Comparison of ENCODE assay signal across 9 cellular contexts in genomic region chr12:7935464-7935772, GRCh38. TPM values are rescaled to one million over a fixed set of nuclear protein-coding genes. Genes with fewer than 3 reads are reported as not detected.
DNase-seq lines count a peak whose midpoint lies in the region; ATAC-seq and TF ChIP-seq lines count a peak whose summit lies in the region.
"Had no signal": no experiment of that assay in that cellular context is flagged by ENCODE, and none has a peak within 500 bp of the region (broad histone marks: within the 10 kb centered on the region; RNA-seq: fewer than 3 reads in every experiment).

No MANE protein-coding gene starts in this region.

- peak overlapping the region; percentile 69 for H4K8ac ChIP-seq in trophoblast cell (ENCODE audit: low read depth, low read length)

- no peak overlapping the region for H4K91ac ChIP-seq in trophoblast cell (ENCODE audit: low read depth, low read length)

- peak overlapping the region; percentile 60 for H3K4me2 ChIP-seq in trophoblast cell (ENCODE audit: low read length)

- H2AK5ac ChIP-seq in trophoblast cell (ENCODE audit: low read length) = no peak overlapping the region

- peaks cover 17% of the 10 kb centered on the region for H3K4me1 Mint-ChIP-seq in CD8-positive, alpha-beta T cell (ENCODE audit: low read depth)
- peaks cover 23% of the 10 kb centered on the region for H3K4me1 Mint-ChIP-seq in activated naive CD4-positive, alpha-beta T cell treated with anti-CD3 and anti-CD28 coated beads for 36 hours (ENCODE audit: low read depth)

- peak overlapping the region; percentile 50 for H3K9ac ChIP-seq in trophoblast cell (ENCODE audit: low read length)

- 18% methylated on average over 4 of the region's 4 CpGs for whole genome bisulfite sequencing in esophagus muscularis mucosa
- no CpG with 5 or more reads among the region's 4 CpGs for WGBS in trophoblast cell (ENCODE audit: extremely low coverage, insufficient coverage, insufficient read length)

- peaks cover 13% of the 10 kb centered on the region for H3K79me1 ChIP-seq in trophoblast cell (ENCODE audit: low read length)

- peak in 2 of 7 experiments; percentile 13 to 24 for DNase-seq in CD8-positive, alpha-beta T cell
- no peak for DNase-seq in MG63
- no peak for DNase-seq in esophagus muscularis mucosa (ENCODE audit: extremely low spot score)
- no peak for DNase-seq in trophoblast cell
- DNase-seq in activated naive CD4-positive, alpha-beta T cell treated with anti-CD3 and anti-CD28 coated beads for 36 hours = no peak
- no peak for DNase-seq in NCI-H1436 (lab: John Stamatoyannopoulos, UW)

- no peak for TF ChIP-seq CTCF in CD8-positive, alpha-beta T cell (IDR thresholded peaks at IDR 0.05)
- TF ChIP-seq CTCF in esophagus muscularis mucosa (IDR thresholded peaks at IDR 0.05) = no peak

- peak overlapping the region; percentile 76 for H3K4me3 ChIP-seq in CD8-positive, alpha-beta T cell (ENCODE audit: low read depth, low read length)
- peak overlapping the region; percentile 31 for H3K4me3 ChIP-seq in MG63
- peak overlapping the region; percentile 53 to 64 (median 58) for H3K4me3 ChIP-seq in esophagus muscularis mucosa
- peak overlapping the region; percentile 70 for H3K4me3 ChIP-seq in trophoblast cell (ENCODE audit: low read depth, low read length)

- peak overlapping the region; percentile 82 for H3K27ac ChIP-seq in CD8-positive, alpha-beta T cell (ENCODE audit: low read depth, low read length)
- H3K27ac ChIP-seq in esophagus muscularis mucosa (replicated peaks in 1 of 4) (peak overlapping the region; percentile 74 to 84 (median 83)), trophoblast cell (ENCODE audit: low read depth, low read length) (peak overlapping the region; percentile 83)

- no peak overlapping the region for H2AFZ ChIP-seq in trophoblast cell (ENCODE audit: insufficient read depth, low read length, poor library complexity)

- H3K4me3 Mint-ChIP-seq in CD8-positive, alpha-beta T cell = no peak overlapping the region
- H3K4me3 Mint-ChIP-seq in activated naive CD4-positive, alpha-beta T cell treated with anti-CD3 and anti-CD28 coated beads for 36 hours = no peak overlapping the region
- H3K4me3 Mint-ChIP-seq: naive B cell had no signal

- no peaks in the 10 kb centered on the region for H3K9me3 Mint-ChIP-seq in CD8-positive, alpha-beta T cell
- no peaks in the 10 kb centered on the region for H3K9me3 Mint-ChIP-seq in activated naive CD4-positive, alpha-beta T cell treated with anti-CD3 and anti-CD28 coated beads for 36 hours
- H3K9me3 Mint-ChIP-seq: naive B cell had no signal

- CTCF ChIA-PET in CD8-positive, alpha-beta T cell (lab: Charles Lee) = interaction anchor here (1.0 to 10.8 kb wide), 8 partner anchors 26 to 110 kb away, joined by 3 to 158 read pairs (median 4); no protein-coding TSS in a partner anchor
- CTCF ChIA-PET in activated naive CD4-positive, alpha-beta T cell treated with anti-CD3 and anti-CD28 coated beads for 36 hours (lab: Charles Lee) = interaction anchor here (0.6 to 6.6 kb wide), 6 partner anchors 18 to 143 kb away, joined by 3 to 114 read pairs (median 4); no protein-coding TSS in a partner anchor

- no peaks in the 10 kb centered on the region for H3K27me3 Mint-ChIP-seq in CD8-positive, alpha-beta T cell (ENCODE audit: low read depth)
- no peaks in the 10 kb centered on the region for H3K27me3 Mint-ChIP-seq in activated naive CD4-positive, alpha-beta T cell treated with anti-CD3 and anti-CD28 coated beads for 36 hours (ENCODE audit: low read depth)
- H3K27me3 Mint-ChIP-seq: naive B cell had no signal

- H2BK12ac ChIP-seq in trophoblast cell (ENCODE audit: low read length) = no peak overlapping the region

- peaks cover 22% of the 10 kb centered on the region for H3K79me2 ChIP-seq in trophoblast cell (ENCODE audit: control insufficient read depth, insufficient read depth, low read length, poor library complexity)

- peaks cover 27% of the 10 kb centered on the region for H3K36me3 ChIP-seq in CD8-positive, alpha-beta T cell (ENCODE audit: insufficient read depth, low read length)
- H3K36me3 ChIP-seq in MG63 (no peaks in the 10 kb centered on the region), esophagus muscularis mucosa (peaks cover 7 to 27% (median 26%) of the 10 kb centered on the region in 4 donors), trophoblast cell (ENCODE audit: control insufficient read depth in 1 of 2, insufficient read depth in 2 of 2, low read length in 2 of 2) (peaks cover 23 to 25% of the 10 kb centered on the region in 2 experiments)

- H3K27ac Mint-ChIP-seq in CD8-positive, alpha-beta T cell = no peak overlapping the region
- H3K27ac Mint-ChIP-seq in activated naive CD4-positive, alpha-beta T cell treated with anti-CD3 and anti-CD28 coated beads for 36 hours = no peak overlapping the region
- H3K27ac Mint-ChIP-seq: naive B cell had no signal

- peak overlapping the region; percentile 96 for H3K14ac ChIP-seq in trophoblast cell (ENCODE audit: low read length)

- no peaks in the 10 kb centered on the region for H3K27me3 ChIP-seq in CD8-positive, alpha-beta T cell (ENCODE audit: insufficient read depth, low read length)
- no peaks in the 10 kb centered on the region for H3K27me3 ChIP-seq in MG63
- no peaks in the 10 kb centered on the region for H3K27me3 ChIP-seq in esophagus muscularis mucosa
- H3K27me3 ChIP-seq in trophoblast cell (ENCODE audit: insufficient read depth, low read length) = no peaks in the 10 kb centered on the region

- peak overlapping the region; percentile 57 for H3K4ac ChIP-seq in trophoblast cell (ENCODE audit: low read depth, low read length)

- H3K9me3 ChIP-seq in CD8-positive, alpha-beta T cell (ENCODE audit: low read length) = no peaks in the 10 kb centered on the region
- H3K9me3 ChIP-seq in MG63 = no peaks in the 10 kb centered on the region
- H3K9me3 ChIP-seq in esophagus muscularis mucosa = no peaks in the 10 kb centered on the region
- no peaks in the 10 kb centered on the region for H3K9me3 ChIP-seq in trophoblast cell (ENCODE audit: insufficient read depth, low read depth, low read length)

- H3K23ac ChIP-seq in trophoblast cell (ENCODE audit: low read length) = no peak overlapping the region

- no peak for TF ChIP-seq EP300 in esophagus muscularis mucosa (IDR thresholded peaks at IDR 0.05)

- peak overlapping the region; percentile 85 for H2BK5ac ChIP-seq in trophoblast cell (ENCODE audit: low read depth, low read length, poor library complexity)

- ATAC-seq in CD8-positive, alpha-beta T cell = no peak
- ATAC-seq in GM19467 (IDR thresholded peaks at IDR 0.05; ENCODE audit: unreplicated experiment) = no peak
- no peak for ATAC-seq in GM18868 (IDR thresholded peaks at IDR 0.05; ENCODE audit: unreplicated experiment)

- no peak for TF ChIP-seq POLR2A in esophagus muscularis mucosa (IDR thresholded peaks at IDR 0.05; ENCODE audit: low read depth)

- peaks cover 15% of the 10 kb centered on the region for H3K36me3 Mint-ChIP-seq in CD8-positive, alpha-beta T cell
- peaks cover 14% of the 10 kb centered on the region for H3K36me3 Mint-ChIP-seq in activated naive CD4-positive, alpha-beta T cell treated with anti-CD3 and anti-CD28 coated beads for 36 hours (ENCODE audit: low read depth)

- peak overlapping the region; percentile 72 for H2BK120ac ChIP-seq in trophoblast cell (ENCODE audit: insufficient read depth, low read length, poor library complexity)

- H4K12ac ChIP-seq in trophoblast cell (ENCODE audit: low read depth, low read length) = no peak overlapping the region

- intact Hi-C loops in CD8-positive, alpha-beta T cell (cut with DNase I, micrococcal nuclease) = loop anchor here in 1 of 2 experiments (10.0 kb wide), 1 partner anchor 309 kb away; no protein-coding TSS in a partner anchor
- intact Hi-C loops in esophagus muscularis mucosa (cut with DNase I) = loop anchor here (10.0 kb wide), 2 partner anchors 71 to 149 kb away; partner anchors contain the start of gene NECAP1
- intact Hi-C loops in activated naive CD4-positive, alpha-beta T cell treated with anti-CD3 and anti-CD28 coated beads for 36 hours (cut with micrococcal nuclease) = no loop called here

- H3K18ac ChIP-seq in trophoblast cell (ENCODE audit: low read length) = peak overlapping the region; percentile 72

- H3K4me1 ChIP-seq in CD8-positive, alpha-beta T cell (ENCODE audit: insufficient read depth, low read length) = peaks cover 32% of the 10 kb centered on the region
- peaks cover 10 to 37% (median 29%) of the 10 kb centered on the region in 4 donors for H3K4me1 ChIP-seq in esophagus muscularis mucosa
- peaks cover 6 to 7% of the 10 kb centered on the region in 2 experiments for H3K4me1 ChIP-seq in trophoblast cell (ENCODE audit: control insufficient read depth in 1 of 2, insufficient read depth in 2 of 2, low read length in 2 of 2)

- POLR2A ChIA-PET in CD8-positive, alpha-beta T cell (lab: Charles Lee) = interaction anchor here (0.7 to 6.2 kb wide), 11 partner anchors 23 to 153 kb away, joined by 3 to 139 read pairs (median 4); no protein-coding TSS in a partner anchor

RNA-seq across cellular contexts. Expression of gene SLC2A3, which starts 0.6 kb away (rescaled TPM):
- 1,000 to 10,000 TPM; 1,170 to 1,193 TPM for total RNA-seq in CD8-positive, alpha-beta T cell
- 0.72 and 2.1 TPM in 2 replicates for total RNA-seq in MG63 (2014; rRNA removed; shearing (Covaris generic); ENCODE audit: low replicate concordance)
- 100 to 1,000 TPM in 1 of 4 donors, 10 to 100 TPM in 3; 10.7 to 102 (median 13.5) TPM for total RNA-seq in esophagus muscularis mucosa
- 1,584 and 1,664 TPM in 2 replicates for polyA plus RNA-seq in trophoblast cell (2013)
- 100 to 1,000 TPM; 392 to 394 TPM for total RNA-seq in activated naive CD4-positive, alpha-beta T cell treated with anti-CD3 and anti-CD28 coated beads for 36 hours
